ENCODE assay signal across 8 cellular contexts in genomic region chr19:2041686-2042484, GRCh38. TPM values are rescaled to one million over a fixed set of nuclear protein-coding genes. Genes with fewer than 3 reads are reported as not detected.
DNase-seq lines count a peak whose midpoint lies in the region; ATAC-seq, FAIRE-seq and TF ChIP-seq lines count a peak whose summit lies in the region.

No MANE protein-coding gene starts in this region.

- CTCF ChIA-PET in activated naive CD4-positive, alpha-beta T cell treated with anti-CD3 and anti-CD28 coated beads for 36 hours (lab: Charles Lee), result interaction anchor here (0.8 to 2.3 kb wide), 4 partner anchors 9 to 112 kb away, joined by 3 to 10 read pairs (median 6); no protein-coding TSS in a partner anchor

- TF ChIP-seq CTCF in MM.1S (IDR thresholded peaks at IDR 0.05; ENCODE audit: low read length) (no peak), neutrophil (IDR thresholded peaks at IDR 0.05) (peak; percentile 20)

- H3K4me2 ChIP-seq in MM.1S (ENCODE audit: low read depth, low read length), result peak overlapping the region; percentile 98

- H3K4me3 Mint-ChIP-seq in activated naive CD4-positive, alpha-beta T cell treated with anti-CD3 and anti-CD28 coated beads for 36 hours, result peak overlapping the region; percentile 81

- no peak for FAIRE-seq in frontal cortex (lab: Jason Lieb, UNC)

- peak; percentile 47 for ATAC-seq in GM21825 (IDR thresholded peaks at IDR 0.05; ENCODE audit: unreplicated experiment)

- H3K9me3 Mint-ChIP-seq in activated naive CD4-positive, alpha-beta T cell treated with anti-CD3 and anti-CD28 coated beads for 36 hours, result no peaks in the 10 kb centered on the region

- intact Hi-C loops in activated naive CD4-positive, alpha-beta T cell treated with anti-CD3 and anti-CD28 coated beads for 36 hours (cut with micrococcal nuclease), result loop anchor here (1.0 kb wide), 5 partner anchors 9 to 285 kb away; partner anchors contain the start of genes IZUMO4, MKNK2, MOB3A and PLEKHJ1

- no peaks in the 10 kb centered on the region for H4K20me1 ChIP-seq in MM.1S (ENCODE audit: insufficient read depth, low read length)

- peaks cover 58% of the 10 kb centered on the region for H3K79me2 ChIP-seq in MM.1S (ENCODE audit: low read length)

- H3K27me3 ChIP-seq in MM.1S (replicated peaks; ENCODE audit: insufficient read depth, low read length) (no peaks in the 10 kb centered on the region), neutrophil (no peaks in the 10 kb centered on the region), subcutaneous abdominal adipose tissue (ENCODE audit: control insufficient read depth in 5 of 5, insufficient read depth in 4 of 5, low read length in 5 of 5) (no peaks in the 10 kb centered on the region)

- H3K4me3 ChIP-seq in MM.1S (ENCODE audit: low read length) (peak overlapping the region; percentile 85), neutrophil (ENCODE audit: low read depth in 1 of 2, low read length in 1 of 2) (peak overlapping the region; percentile 67 to 71), subcutaneous abdominal adipose tissue (ENCODE audit: low read depth in 1 of 5, low read length in 5 of 5) (peak overlapping the region in 4 of 5 donors; percentile 22 to 46 (median 38))

- peaks cover 17% of the 10 kb centered on the region for H3K36me3 Mint-ChIP-seq in activated naive CD4-positive, alpha-beta T cell treated with anti-CD3 and anti-CD28 coated beads for 36 hours (ENCODE audit: low read depth)

- peaks cover 27% of the 10 kb centered on the region for H3K4me1 ChIP-seq in MM.1S (ENCODE audit: low read length)
- H3K4me1 ChIP-seq in neutrophil (ENCODE audit: control insufficient read depth in 1 of 2, insufficient read depth in 1 of 2, low read depth in 1 of 2, low read length in 1 of 2), result peaks cover 43 to 55% of the 10 kb centered on the region in 2 experiments
- peaks cover 2 to 66% (median 63%) of the 10 kb centered on the region in 5 donors for H3K4me1 ChIP-seq in subcutaneous abdominal adipose tissue (ENCODE audit: control insufficient read depth in 5 of 5, insufficient read depth in 5 of 5, low read length in 5 of 5)

- no peaks in the 10 kb centered on the region for H3K9me3 ChIP-seq in MM.1S (replicated peaks; ENCODE audit: insufficient read depth, low read length)
- H3K9me3 ChIP-seq in neutrophil, result no peaks in the 10 kb centered on the region
- no peaks in the 10 kb centered on the region for H3K9me3 ChIP-seq in subcutaneous abdominal adipose tissue (ENCODE audit: control insufficient read depth in 5 of 5, low read length in 5 of 5)

- 0 out of 2 replicates have a peak, but pooled peaks cover 3% of the 10 kb centered on the region for H3K36me3 ChIP-seq in MM.1S (replicated peaks; ENCODE audit: insufficient read depth, low read length)
- H3K36me3 ChIP-seq in neutrophil, result peaks cover 96% of the 10 kb centered on the region
- peaks cover 0 to 82% (median 73%) of the 10 kb centered on the region in 5 donors for H3K36me3 ChIP-seq in subcutaneous abdominal adipose tissue (ENCODE audit: control insufficient read depth in 5 of 5, insufficient read depth in 5 of 5, low read length in 5 of 5)

- no peaks in the 10 kb centered on the region for H3K27me3 Mint-ChIP-seq in activated naive CD4-positive, alpha-beta T cell treated with anti-CD3 and anti-CD28 coated beads for 36 hours (ENCODE audit: low read depth)

- peak; percentile 97 for DNase-seq in DMS53 (lab: John Stamatoyannopoulos, UW)
- DNase-seq in MM.1S, result peak; percentile 99
- DNase-seq in SHP77 treated with DMSO at 0.1 percent for 48 hours (lab: John Stamatoyannopoulos, UW), result peak; percentile 86
- DNase-seq in activated naive CD4-positive, alpha-beta T cell treated with anti-CD3 and anti-CD28 coated beads for 36 hours, result peak; percentile 99
- peak; percentile 97 to 98 for DNase-seq in frontal cortex (ENCODE audit: low spot score in 2 of 2)

- H3K9ac ChIP-seq in MM.1S (ENCODE audit: low read length) (peak overlapping the region; percentile 89), subcutaneous abdominal adipose tissue (ENCODE audit: low read length in 5 of 5) (peak overlapping the region in 4 of 5 donors; percentile 56 to 72 (median 62))

- H2AFZ ChIP-seq in MM.1S (ENCODE audit: low read length), result peak overlapping the region; percentile 65; the same call in 1 of the 2 replicates

- H3K9me2 ChIP-seq in MM.1S (replicated peaks; ENCODE audit: insufficient read depth, low read length), result no peaks in the 10 kb centered on the region

- H3K4me1 Mint-ChIP-seq in activated naive CD4-positive, alpha-beta T cell treated with anti-CD3 and anti-CD28 coated beads for 36 hours (ENCODE audit: low read depth), result peaks cover 31% of the 10 kb centered on the region

- H3K27ac Mint-ChIP-seq in activated naive CD4-positive, alpha-beta T cell treated with anti-CD3 and anti-CD28 coated beads for 36 hours, result peak overlapping the region; percentile 92

- H3F3A ChIP-seq in MM.1S (ENCODE audit: insufficient read depth, low read length), result peaks cover 26% of the 10 kb centered on the region

- H3K27ac ChIP-seq in MM.1S (ENCODE audit: low read length), result peak overlapping the region; percentile 78; the same call in 1 of the 2 replicates
- peak overlapping the region; percentile 97 for H3K27ac ChIP-seq in neutrophil
- peak overlapping the region; percentile 91 for H3K27ac ChIP-seq in subcutaneous abdominal adipose tissue (ENCODE audit: low read depth, low read length)

RNA-seq across cellular contexts. Expression of gene MKNK2, which starts 9.2 kb away (rescaled TPM):
- total RNA-seq in activated naive CD4-positive, alpha-beta T cell treated with anti-CD3 and anti-CD28 coated beads for 36 hours, result 100 to 1,000 TPM; 155 to 157 TPM
- total RNA-seq in frontal cortex, result 18.3 TPM

RNA-seq across cellular contexts. Expression of gene BTBD2, which starts 26.4 kb away (rescaled TPM):
- total RNA-seq in activated naive CD4-positive, alpha-beta T cell treated with anti-CD3 and anti-CD28 coated beads for 36 hours, result 10 to 100 TPM; 37.0 to 49.0 TPM
- total RNA-seq in frontal cortex, result 41.2 TPM

RNA-seq across cellular contexts. Expression of gene MOB3A, which starts 54.2 kb away (rescaled TPM):
- 10 to 100 TPM; 43.7 to 44.1 TPM for total RNA-seq in activated naive CD4-positive, alpha-beta T cell treated with anti-CD3 and anti-CD28 coated beads for 36 hours
- total RNA-seq in frontal cortex, result 9.4 TPM

RNA-seq across cellular contexts. Expression of gene IZUMO4, which starts 54.8 kb away (rescaled TPM):
- total RNA-seq in activated naive CD4-positive, alpha-beta T cell treated with anti-CD3 and anti-CD28 coated beads for 36 hours, result 10 to 100 TPM; 13.1 to 14.2 TPM
- 2.9 TPM for total RNA-seq in frontal cortex

Comparison
In these comparisons a context has a peak if more than half of its experiments do, and no peak if none do; other contexts are left out.
1. Peak in every context shown above with its lines: DNase-seq, ATAC-seq, H3K4me3 ChIP-seq and H3K27ac ChIP-seq.